In genomic region chrX:15564981-15565579, GRCh38 we compare ENCODE assay signal across 10 cellular contexts. TPM values are rescaled to one million over a fixed set of nuclear protein-coding genes. Genes with fewer than 3 reads are reported as not detected.
A peak's percentile ranks its signal among the peaks of the same experiment; 100 is the strongest.
DNase-seq lines count a peak whose midpoint lies in the region; ATAC-seq and TF ChIP-seq lines count a peak whose summit lies in the region.
"Had no signal": no experiment of that assay in that cellular context is flagged by ENCODE, and none has a peak within 500 bp of the region (broad histone marks: within the 10 kb centered on the region; RNA-seq: fewer than 3 reads in every experiment).

No MANE protein-coding gene starts in this region.

- no peaks in the 10 kb centered on the region for H3K9me3 Mint-ChIP-seq in activated T-helper 2 cell treated with anti-CD3 and anti-CD28 coated beads, Interferon-gamma antibody, Interleukin-2, Interleukin-4, amounts not matched to agents 10 μg/mL and 5 μg/mL and 100 μg/mL, durations not matched to agents 14 hours and 24 hours and 36 hours
- H3K9me3 Mint-ChIP-seq: CD8-positive, alpha-beta T cell had no signal

- H3K27ac ChIP-seq in parathyroid adenoma: no peak overlapping the region

- no peak overlapping the region for H3K27ac Mint-ChIP-seq in activated T-helper 2 cell treated with anti-CD3 and anti-CD28 coated beads, Interferon-gamma antibody, Interleukin-2, Interleukin-4, amounts not matched to agents 10 μg/mL and 5 μg/mL and 100 μg/mL, durations not matched to agents 14 hours and 24 hours and 36 hours
- H3K27ac Mint-ChIP-seq: activated naive CD8-positive, alpha-beta T cell; CD8-positive, alpha-beta T cell had no signal

- H3K36me3 ChIP-seq in parathyroid adenoma (ENCODE audit: control insufficient read depth, insufficient read depth, low read length): no peaks in the 10 kb centered on the region

- H3K27me3 Mint-ChIP-seq in activated T-helper 2 cell treated with anti-CD3 and anti-CD28 coated beads, Interferon-gamma antibody, Interleukin-2, Interleukin-4, amounts not matched to agents 10 μg/mL and 5 μg/mL and 100 μg/mL, durations not matched to agents 14 hours and 24 hours and 36 hours (ENCODE audit: low read depth): peaks cover 5% of the 10 kb centered on the region

- no peaks in the 10 kb centered on the region for H3K4me1 ChIP-seq in parathyroid adenoma

- no peaks in the 10 kb centered on the region for H3K9me3 ChIP-seq in parathyroid adenoma (ENCODE audit: control insufficient read depth, low read length)

- H3K4me3 Mint-ChIP-seq in activated T-helper 2 cell treated with anti-CD3 and anti-CD28 coated beads, Interferon-gamma antibody, Interleukin-2, Interleukin-4, amounts not matched to agents 10 μg/mL and 5 μg/mL and 100 μg/mL, durations not matched to agents 14 hours and 24 hours and 36 hours (ENCODE audit: low read depth): no peak overlapping the region
- H3K4me3 Mint-ChIP-seq: activated naive CD8-positive, alpha-beta T cell; CD8-positive, alpha-beta T cell had no signal

- H3K4me1 Mint-ChIP-seq in activated T-helper 2 cell treated with anti-CD3 and anti-CD28 coated beads, Interferon-gamma antibody, Interleukin-2, Interleukin-4, amounts not matched to agents 10 μg/mL and 5 μg/mL and 100 μg/mL, durations not matched to agents 14 hours and 24 hours and 36 hours (ENCODE audit: low read depth): no peaks in the 10 kb centered on the region

- peak; percentile 45 for TF ChIP-seq CTCF in parathyroid adenoma (IDR thresholded peaks at IDR 0.05)

- no peak overlapping the region for H3K9ac ChIP-seq in parathyroid adenoma

- no peak overlapping the region for H2AFZ ChIP-seq in parathyroid adenoma

- H3K36me3 Mint-ChIP-seq in activated T-helper 2 cell treated with anti-CD3 and anti-CD28 coated beads, Interferon-gamma antibody, Interleukin-2, Interleukin-4, amounts not matched to agents 10 μg/mL and 5 μg/mL and 100 μg/mL, durations not matched to agents 14 hours and 24 hours and 36 hours (ENCODE audit: low read depth): no peaks in the 10 kb centered on the region
- H3K36me3 Mint-ChIP-seq: activated naive CD8-positive, alpha-beta T cell; CD8-positive, alpha-beta T cell had no signal

- no peak overlapping the region for H3K4me2 ChIP-seq in parathyroid adenoma (ENCODE audit: low read length)

- peak; percentile 6 for DNase-seq in activated T-cell treated with anti-CD3 and anti-CD28 coated beads for 48 hours (ENCODE audit: low read depth)
- no peak for DNase-seq in activated T-cell treated with anti-CD3 and anti-CD28 coated beads for 4 hours
- DNase-seq in NCI-H524 treated with DMSO at 0.1 percent for 48 hours (lab: John Stamatoyannopoulos, UW): peak; percentile 24
- peak; percentile 9 for DNase-seq in activated T-helper 2 cell treated with anti-CD3 and anti-CD28 coated beads, Interferon-gamma antibody, Interleukin-2, Interleukin-4, amounts not matched to agents 10 μg/mL and 5 μg/mL and 100 μg/mL, durations not matched to agents 14 hours and 24 hours and 36 hours (ENCODE audit: low spot score)
- peak; percentile 2 for DNase-seq in germinal center (ENCODE audit: low spot score)

- no peaks in the 10 kb centered on the region for H3K79me2 ChIP-seq in parathyroid adenoma

- intact Hi-C loops in activated T-helper 2 cell treated with anti-CD3 and anti-CD28 coated beads, Interferon-gamma antibody, Interleukin-2, Interleukin-4, amounts not matched to agents 10 μg/mL and 5 μg/mL and 100 μg/mL, durations not matched to agents 14 hours and 24 hours and 36 hours (cut with micrococcal nuclease): loop anchor here (1.0 kb wide), 2 partner anchors 67 to 94 kb away; no protein-coding TSS in a partner anchor

- H3K27me3 ChIP-seq in parathyroid adenoma (ENCODE audit: control insufficient read depth, insufficient read depth, low read length): no peaks in the 10 kb centered on the region

- ATAC-seq in HG03342 (IDR thresholded peaks at IDR 0.05; ENCODE audit: unreplicated experiment) (peak; percentile 58), GM21381 (IDR thresholded peaks at IDR 0.05; ENCODE audit: unreplicated experiment) (no peak)
- ATAC-seq: CD8-positive, alpha-beta T cell had no signal

- H3K4me3 ChIP-seq in parathyroid adenoma (ENCODE audit: low read depth, low read length): no peak overlapping the region

RNA-seq across cellular contexts. Expression of gene ACE2, which starts 35.7 kb away (rescaled TPM):
- total RNA-seq in activated T-helper 2 cell treated with anti-CD3 and anti-CD28 coated beads, Interferon-gamma antibody, Interleukin-2, Interleukin-4, amounts not matched to agents 10 μg/mL and 5 μg/mL and 100 μg/mL, durations not matched to agents 14 hours and 24 hours and 36 hours: not detected in 2 replicates
- total RNA-seq: CD8-positive, alpha-beta T cell had no signal
